ENCODE assay signal across 1 cellular context in genomic region chr7:47587389-47587788, GRCh38.
TF ChIP-seq lines count a peak whose summit lies in the region.

No MANE protein-coding gene starts in this region.

TF ChIP-seq in HCT116, 20 proteins besides CTCF, POLR2A, EP300 and RAD21 (continued from another document):
- TF ChIP-seq YY1 (IDR thresholded peaks at IDR 0.05; ENCODE audit: extremely low read depth, insufficient replicate concordance, low read depth, low read length), result no peak
